In the genomic region with DNA sequence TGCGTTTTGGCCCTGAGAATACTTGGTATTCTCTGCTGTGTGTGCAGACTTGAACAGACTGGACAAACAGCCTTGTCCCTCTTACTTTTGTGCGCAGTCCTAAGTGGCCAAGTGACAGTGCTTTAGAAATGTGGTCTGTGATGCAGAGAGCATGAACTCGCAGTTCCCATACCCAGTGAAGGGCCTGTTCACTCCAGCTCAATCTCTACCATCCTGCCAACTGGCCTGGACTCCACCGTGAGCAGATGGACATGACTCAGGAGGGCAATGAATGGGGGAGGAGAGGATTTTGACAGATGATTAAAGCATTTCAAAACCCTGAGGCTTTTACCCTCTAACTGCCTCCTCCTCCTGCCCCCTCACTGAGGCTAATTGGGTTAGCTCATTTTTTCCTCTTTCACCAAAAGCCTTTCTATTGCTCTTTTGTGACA, we compare ENCODE assay signal across 8 cellular contexts.
A peak's percentile ranks its signal among the peaks of the same experiment; 100 is the strongest.
DNase-seq lines count a peak whose midpoint lies in the region; ATAC-seq and TF ChIP-seq lines count a peak whose summit lies in the region.

No MANE protein-coding gene starts in this region.

- WGBS in endodermal cell (ENCODE audit: insufficient coverage in 1 of 2, insufficient read length in 1 of 2), 2 experiments: 79 to 92% methylated on average over 2 to 3 of the region's 4 CpGs

- H3K36me3 Mint-ChIP-seq in endodermal cell (ENCODE audit: low read depth): no peaks in the 10 kb centered on the region
- no peaks in the 10 kb centered on the region for H3K36me3 Mint-ChIP-seq in stimulated activated naive B cell treated with anti-CD40 and anti-IgM and Interleukin-4, amounts not matched to agents 10 μg/mL and 1 μg/mL and 100 μg/mL, for 72 hours

- H3K27ac Mint-ChIP-seq in endodermal cell: no peak overlapping the region
- H3K27ac Mint-ChIP-seq in stimulated activated naive B cell treated with anti-CD40 and anti-IgM and Interleukin-4, amounts not matched to agents 10 μg/mL and 1 μg/mL and 100 μg/mL, for 72 hours: no peak overlapping the region

- H3K9me3 ChIP-seq in endodermal cell (ENCODE audit: control insufficient read depth, low read length): no peaks in the 10 kb centered on the region
- H3K9me3 ChIP-seq in neutrophil: no peaks in the 10 kb centered on the region
- H3K9me3 ChIP-seq in effector memory CD4-positive, alpha-beta T cell (ENCODE audit: control insufficient read depth, low read length): no peaks in the 10 kb centered on the region
- H3K9me3 ChIP-seq in colonic mucosa: no peaks in the 10 kb centered on the region

- H3K4me3 ChIP-seq in endodermal cell (ENCODE audit: low read length) (no peak overlapping the region), neutrophil (ENCODE audit: low read depth in 1 of 2, low read length in 1 of 2) (no peak overlapping the region), colonic mucosa (no peak overlapping the region)
- no peak overlapping the region for H3K4me3 ChIP-seq in effector memory CD4-positive, alpha-beta T cell (ENCODE audit: insufficient read depth, low read depth, low read length, poor library complexity, severe bottlenecking)

- H3K36me3 ChIP-seq in endodermal cell (ENCODE audit: control insufficient read depth, insufficient read depth, low read length) (no peaks in the 10 kb centered on the region), neutrophil (no peaks in the 10 kb centered on the region), colonic mucosa (no peaks in the 10 kb centered on the region)
- no peaks in the 10 kb centered on the region for H3K36me3 ChIP-seq in effector memory CD4-positive, alpha-beta T cell (ENCODE audit: control insufficient read depth, insufficient read depth, low read length)

- no peaks in the 10 kb centered on the region for H3K4me1 Mint-ChIP-seq in endodermal cell
- no peaks in the 10 kb centered on the region for H3K4me1 Mint-ChIP-seq in stimulated activated naive B cell treated with anti-CD40 and anti-IgM and Interleukin-4, amounts not matched to agents 10 μg/mL and 1 μg/mL and 100 μg/mL, for 72 hours

- ATAC-seq in GM19397 (IDR thresholded peaks at IDR 0.05; ENCODE audit: unreplicated experiment): no peak
- no peak for ATAC-seq in stimulated activated naive B cell treated with anti-CD40 and anti-IgM and Interleukin-4, amounts not matched to agents 10 μg/mL and 1 μg/mL and 100 μg/mL, for 72 hours (replicated peaks)

- no peak overlapping the region for H3K9ac ChIP-seq in endodermal cell (ENCODE audit: extremely low read depth, low read length, poor library complexity, severe bottlenecking)
- H3K9ac ChIP-seq in colonic mucosa (ENCODE audit: low read depth in 2 of 2, low read length in 2 of 2): no peak overlapping the region

- no peaks in the 10 kb centered on the region for H3K9me3 Mint-ChIP-seq in endodermal cell
- H3K9me3 Mint-ChIP-seq in stimulated activated naive B cell treated with anti-CD40 and anti-IgM and Interleukin-4, amounts not matched to agents 10 μg/mL and 1 μg/mL and 100 μg/mL, for 72 hours: no peaks in the 10 kb centered on the region

- peaks cover 2% of the 10 kb centered on the region for H3K27me3 Mint-ChIP-seq in endodermal cell (ENCODE audit: insufficient read depth)
- peaks cover 0 to 4% of the 10 kb centered on the region in 2 donors for H3K27me3 Mint-ChIP-seq in stimulated activated naive B cell treated with anti-CD40 and anti-IgM and Interleukin-4, amounts not matched to agents 10 μg/mL and 1 μg/mL and 100 μg/mL, for 72 hours

- intact Hi-C loops in colonic mucosa (cut with DNase I): no loop called here

- H3K27me3 ChIP-seq in endodermal cell (ENCODE audit: control insufficient read depth, insufficient read depth, low read length, poor library complexity, severe bottlenecking) (no peaks in the 10 kb centered on the region), neutrophil (no peaks in the 10 kb centered on the region), colonic mucosa (no peaks in the 10 kb centered on the region)
- H3K27me3 ChIP-seq in effector memory CD4-positive, alpha-beta T cell (replicated peaks; ENCODE audit: control insufficient read depth, insufficient read depth, low read length, poor library complexity, severe bottlenecking): no peaks in the 10 kb centered on the region

- H3K27ac ChIP-seq in endodermal cell (ENCODE audit: low read depth, low read length) (peak overlapping the region; percentile 97), neutrophil (peak overlapping the region; percentile 44), colonic mucosa (no peak overlapping the region)
- H3K27ac ChIP-seq in effector memory CD4-positive, alpha-beta T cell (ENCODE audit: insufficient read depth, low read length, poor library complexity, severe bottlenecking): no peak overlapping the region

- DNase-seq in COLO829 (ENCODE audit: low spot score): peak; percentile 77
- peak; percentile 98 for DNase-seq in NCI-H69 (lab: John Stamatoyannopoulos, UW)
- no peak for DNase-seq in endodermal cell
- DNase-seq in effector memory CD4-positive, alpha-beta T cell: no peak
- DNase-seq in colonic mucosa: no peak
- DNase-seq in stimulated activated naive B cell treated with anti-CD40 and anti-IgM and Interleukin-4, amounts not matched to agents 10 μg/mL and 1 μg/mL and 100 μg/mL, for 72 hours: no peak

- TF ChIP-seq CTCF in endodermal cell (conservative IDR thresholded peaks at IDR 0.05) (no peak), neutrophil (IDR thresholded peaks at IDR 0.05) (no peak), colonic mucosa (IDR thresholded peaks at IDR 0.05) (no peak)

- H3K4me1 ChIP-seq in endodermal cell (ENCODE audit: control insufficient read depth, insufficient read depth, low read length) (no peaks in the 10 kb centered on the region), neutrophil (ENCODE audit: control insufficient read depth in 1 of 2, insufficient read depth in 1 of 2, low read depth in 1 of 2, low read length in 1 of 2) (peaks cover 16 to 27% of the 10 kb centered on the region in 2 experiments), colonic mucosa (no peaks in the 10 kb centered on the region)
- no peaks in the 10 kb centered on the region for H3K4me1 ChIP-seq in effector memory CD4-positive, alpha-beta T cell (ENCODE audit: control insufficient read depth, insufficient read depth, low read length, poor library complexity, severe bottlenecking)

- H3K4me3 Mint-ChIP-seq in endodermal cell: no peak overlapping the region
- H3K4me3 Mint-ChIP-seq in stimulated activated naive B cell treated with anti-CD40 and anti-IgM and Interleukin-4, amounts not matched to agents 10 μg/mL and 1 μg/mL and 100 μg/mL, for 72 hours: no peak overlapping the region

Comparison
In these comparisons a context has a peak if more than half of its experiments do, and no peak if none do; other contexts are left out.
1. DNase-seq: peak in COLO829 (single experiment) and NCI-H69 (single experiment); none in endodermal cell (single experiment), effector memory CD4-positive, alpha-beta T cell (0 of 3), colonic mucosa (single experiment) and stimulated activated naive B cell treated with anti-CD40 and anti-IgM and Interleukin-4, amounts not matched to agents 10 μg/mL and 1 μg/mL and 100 μg/mL, for 72 hours (single experiment).
2. H3K27ac ChIP-seq: peak in endodermal cell (single experiment) and neutrophil (single experiment); none in effector memory CD4-positive, alpha-beta T cell (single experiment) and colonic mucosa (single experiment).